23 cellular contexts compared by ENCODE assay signal in the genomic region with DNA sequence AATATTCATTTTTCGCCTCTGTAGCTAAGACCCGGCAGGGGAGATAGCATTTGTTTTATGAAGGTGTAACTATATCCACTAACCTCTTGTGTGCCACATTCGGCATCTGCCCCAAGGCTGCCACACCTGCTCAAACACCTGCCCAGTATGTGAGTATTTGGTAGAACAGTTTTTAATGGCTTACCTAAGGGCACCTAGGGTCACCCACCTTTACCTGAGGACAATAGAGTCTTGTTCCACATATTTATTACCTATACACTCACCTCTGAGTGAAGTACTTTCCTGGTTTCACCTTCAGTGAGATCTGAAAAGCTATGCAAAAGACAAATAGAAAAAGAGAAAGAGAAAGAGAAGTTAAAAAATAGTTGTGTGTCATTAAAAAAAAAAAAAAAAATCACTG.
DNase-seq lines count a peak whose midpoint lies in the region; ATAC-seq and TF ChIP-seq lines count a peak whose summit lies in the region.
"Had no signal": no experiment of that assay in that cellular context is flagged by ENCODE, and none has a peak within 500 bp of the region (broad histone marks: within the 10 kb centered on the region; RNA-seq: fewer than 3 reads in every experiment).

No MANE protein-coding gene starts in this region.

- H3K9me2 ChIP-seq in PC-3 (replicated peaks; ENCODE audit: low read length), result no peaks in the 10 kb centered on the region

- H3K27me3 Mint-ChIP-seq in memory B cell, result no peaks in the 10 kb centered on the region
- peaks cover 45% of the 10 kb centered on the region for H3K27me3 Mint-ChIP-seq in mesothelial cell of epicardium (ENCODE audit: low read depth)

- TF ChIP-seq CTCF in mesothelial cell of epicardium (IDR thresholded peaks at IDR 0.05; ENCODE audit: unreplicated experiment) (no peak), PC-3 (conservative IDR thresholded peaks at IDR 0.05; ENCODE audit: low read depth, low read length) (no peak), lower leg skin (IDR thresholded peaks at IDR 0.05) (no peak)

- H3K4me1 ChIP-seq in PC-3 (ENCODE audit: insufficient read depth, low read length), result no peaks in the 10 kb centered on the region
- H3K4me1 ChIP-seq: A549, gastrocnemius medialis, left lung, upper lobe of left lung had no signal

- H3K4me3 ChIP-seq in PC-3 (ENCODE audit: low read length), result no peak overlapping the region
- no peak overlapping the region for H3K4me3 ChIP-seq in lower leg skin (ENCODE audit: low read depth, poor library complexity, severe bottlenecking)
- H3K4me3 ChIP-seq: A549, gastrocnemius medialis, left lung, ovary, skin epidermis, upper lobe of left lung had no signal

- H3K4me2 ChIP-seq in PC-3 (ENCODE audit: low read length), result no peak overlapping the region
- H3K4me2 ChIP-seq: A549 had no signal

- H3K36me3 ChIP-seq in PC-3 (ENCODE audit: low read depth, low read length), result no peaks in the 10 kb centered on the region
- H3K36me3 ChIP-seq: gastrocnemius medialis, left lung, ovary, upper lobe of left lung had no signal

- H3K27me3 ChIP-seq in PC-3 (ENCODE audit: low read length), result peaks cover 17% of the 10 kb centered on the region
- H3K27me3 ChIP-seq: gastrocnemius medialis, left lung, ovary, upper lobe of left lung had no signal

- H3K9me3 ChIP-seq in PC-3 (ENCODE audit: low read length), result no peaks in the 10 kb centered on the region
- H3K9me3 ChIP-seq: A549, gastrocnemius medialis, left lung, ovary, upper lobe of left lung had no signal

- no peaks in the 10 kb centered on the region for H4K20me1 ChIP-seq in PC-3 (ENCODE audit: low read length)

- no peak for TF ChIP-seq POLR2A in lower leg skin (IDR thresholded peaks at IDR 0.05)

- POLR2A ChIA-PET in PC-3 (lab: Charles Lee; ENCODE audit: unreplicated experiment), result no interaction called here

- intact Hi-C loops in head of caudate nucleus (cut with DNase I) (no loop called here), PC-3 (cut with micrococcal nuclease) (no loop called here), lower leg skin (cut with DNase I; ENCODE audit: low total_unique reads) (no loop called here)

- H2AFZ ChIP-seq in PC-3 (ENCODE audit: low read length), result no peak overlapping the region

- peaks cover 57% of the 10 kb centered on the region for H3K4me1 Mint-ChIP-seq in memory B cell
- no peaks in the 10 kb centered on the region for H3K4me1 Mint-ChIP-seq in mesothelial cell of epicardium
- H3K4me1 Mint-ChIP-seq: WTC11 had no signal

- DNase-seq in COR-L47 (lab: John Stamatoyannopoulos, UW), result peak; percentile 19
- DNase-seq in NCI-H1417 treated with DMSO at 0.1 percent for 48 hours (lab: John Stamatoyannopoulos, UW), result peak; percentile 60
- peak; percentile 96 for DNase-seq in NCI-H69 (lab: John Stamatoyannopoulos, UW)
- no peak for DNase-seq in memory B cell (ENCODE audit: low spot score in 2 of 2)
- DNase-seq in head of caudate nucleus, result no peak
- no peak for DNase-seq in mesothelial cell of epicardium (ENCODE audit: low spot score in 2 of 2, unreplicated experiment in 2 of 2)
- DNase-seq in PC-3, result no peak
- no peak for DNase-seq in lower leg skin (ENCODE audit: low spot score in 2 of 2)
- DNase-seq: activated naive CD8-positive, alpha-beta T cell treated with anti-CD3 and anti-CD28 coated beads, Interleukin-2, amount 50 U/mL, for 24 hours; C1 segment of cervical spinal cord; DND-41; erythroblast; gastrocnemius medialis; KBM-7; left lung; NCI-H1048; ovary; stimulated activated CD4-positive, alpha-beta T cell treated with anti-CD3 and anti-CD28 coated beads, Interleukin-4, amount 100 ng/mL, for 4 hours; upper lobe of left lung had no signal

- WGBS in lower leg skin, 2 donors, result 59 to 64% methylated on average over 3 of the region's 3 CpGs

- no peaks in the 10 kb centered on the region for H3K79me2 ChIP-seq in PC-3 (ENCODE audit: low read length)

- ATAC-seq in memory B cell (ENCODE audit: low read depth) (no peak), PC-3 (no peak)
- ATAC-seq: A549; activated naive CD8-positive, alpha-beta T cell treated with anti-CD3 and anti-CD28 coated beads, Interleukin-2, amount 50 U/mL, for 24 hours; gastrocnemius medialis; left lung; WTC11 had no signal

- H3K27ac Mint-ChIP-seq in memory B cell, result peak overlapping the region; percentile 82
- H3K27ac Mint-ChIP-seq in mesothelial cell of epicardium, result no peak overlapping the region
- H3K27ac Mint-ChIP-seq: activated naive CD8-positive, alpha-beta T cell treated with anti-CD3 and anti-CD28 coated beads, Interleukin-2, amount 50 U/mL, for 24 hours; T-helper 1 cell treated with Interleukin-12 subunit alpha and Interleukin-12 subunit beta and Interleukin-4 antibody, amounts not matched to agents 30 μg/mL and 1 μg/mL, for 36 hours; WTC11 had no signal

- CTCF ChIA-PET in PC-3 (lab: Charles Lee), result no interaction called here

- no peaks in the 10 kb centered on the region for H3K9me3 Mint-ChIP-seq in memory B cell
- H3K9me3 Mint-ChIP-seq in mesothelial cell of epicardium, result no peaks in the 10 kb centered on the region
- H3K9me3 Mint-ChIP-seq: activated naive CD8-positive, alpha-beta T cell treated with anti-CD3 and anti-CD28 coated beads, Interleukin-2, amount 50 U/mL, for 24 hours; T-helper 1 cell treated with Interleukin-12 subunit alpha and Interleukin-12 subunit beta and Interleukin-4 antibody, amounts not matched to agents 30 μg/mL and 1 μg/mL, for 36 hours; WTC11 had no signal

- peak overlapping the region; percentile 59 for H3K4me3 Mint-ChIP-seq in memory B cell
- no peak overlapping the region for H3K4me3 Mint-ChIP-seq in mesothelial cell of epicardium
- H3K4me3 Mint-ChIP-seq: activated naive CD8-positive, alpha-beta T cell treated with anti-CD3 and anti-CD28 coated beads, Interleukin-2, amount 50 U/mL, for 24 hours; T-helper 1 cell treated with Interleukin-12 subunit alpha and Interleukin-12 subunit beta and Interleukin-4 antibody, amounts not matched to agents 30 μg/mL and 1 μg/mL, for 36 hours; WTC11 had no signal

- BruUV-seq in PC-3 (replicated peaks; lab: Mats Ljungman, UMichigan), result no TSS peak

- H3F3A ChIP-seq in PC-3 (ENCODE audit: low read length, unreplicated experiment), result no peaks in the 10 kb centered on the region

- H3K36me3 Mint-ChIP-seq in memory B cell (peaks cover 2% of the 10 kb centered on the region), mesothelial cell of epicardium (no peaks in the 10 kb centered on the region)
- H3K36me3 Mint-ChIP-seq: WTC11 had no signal

- H3K9ac ChIP-seq in PC-3 (ENCODE audit: low read length), result no peak overlapping the region

- no peak overlapping the region for H3K27ac ChIP-seq in PC-3 (ENCODE audit: low read length)
- H3K27ac ChIP-seq: A549, gastrocnemius medialis, left lung, ovary, skin epidermis, upper lobe of left lung had no signal

Comparison
In these comparisons a context has a peak if more than half of its experiments do, and no peak if none do; other contexts are left out.
1. DNase-seq: peak in COR-L47 (single experiment), NCI-H1417 treated with DMSO at 0.1 percent for 48 hours (single experiment) and NCI-H69 (single experiment); none in memory B cell (0 of 2), head of caudate nucleus (0 of 42), mesothelial cell of epicardium (0 of 2), PC-3 (single experiment) and lower leg skin (0 of 2).